Comparison of ENCODE assay signal across 2 cellular contexts in genomic region chr13:41402695-41403511, GRCh38.
TF ChIP-seq lines count a peak whose summit lies in the region.

No MANE protein-coding gene starts in this region.

TF ChIP-seq in IMR-90, 13 proteins besides CTCF, POLR2A, EP300 and RAD21:
- TF ChIP-seq MAFK (IDR thresholded peaks at IDR 0.05; ENCODE audit: low read depth, low read length): no peak

TF ChIP-seq in K562, 482 proteins besides CTCF, POLR2A, EP300 and RAD21:
- TF ChIP-seq PRPF4 (IDR thresholded peaks at IDR 0.05; ENCODE audit: insufficient read depth, low read depth, low read length, poor library complexity, severe bottlenecking): no peak
- 0 out of 2 replicates have a peak, but pooled peaks have one; percentile 12 for TF ChIP-seq PKNOX1 (IDR thresholded peaks at IDR 0.05)
- no peak for TF ChIP-seq TFE3 (CRISPR knock-in tag; IDR thresholded peaks at IDR 0.05)
- 0 out of 2 replicates have a peak, but pooled peaks have one; percentile 23 for TF ChIP-seq L3MBTL2 (IDR thresholded peaks at IDR 0.05)
- no peak for TF ChIP-seq SFPQ (IDR thresholded peaks at IDR 0.05; ENCODE audit: low read depth, low read length)
- TF ChIP-seq ZBED1 (IDR thresholded peaks at IDR 0.05): peak; percentile 95
- TF ChIP-seq ZFP91 (CRISPR knock-in tag; IDR thresholded peaks at IDR 0.05): no peak
- TF ChIP-seq SMARCE1 (IDR thresholded peaks at IDR 0.05): no peak
- TF ChIP-seq MTA3 (IDR thresholded peaks at IDR 0.05; ENCODE audit: borderline replicate concordance): no peak
- no peak for TF ChIP-seq ETS1 (conservative IDR thresholded peaks at IDR 0.05; ENCODE audit: control insufficient read depth, low read depth, low read length)
- no peak for TF ChIP-seq CTBP1 (IDR thresholded peaks at IDR 0.05; ENCODE audit: borderline replicate concordance)
- no peak for TF ChIP-seq ETV1 (tag; conservative IDR thresholded peaks at IDR 0.05; ENCODE audit: low read depth)
- no peak for TF ChIP-seq ZNF277 (CRISPR knock-in tag; IDR thresholded peaks at IDR 0.05; ENCODE audit: borderline replicate concordance)
- TF ChIP-seq ZNF311 (CRISPR knock-in tag; IDR thresholded peaks at IDR 0.05): no peak
- TF ChIP-seq VEZF1 (CRISPR knock-in tag; IDR thresholded peaks at IDR 0.05): no peak
TF ChIP-seq in K562: peak in this region for 3.
